Comparison of ENCODE assay signal across 12 cellular contexts in the genomic region with DNA sequence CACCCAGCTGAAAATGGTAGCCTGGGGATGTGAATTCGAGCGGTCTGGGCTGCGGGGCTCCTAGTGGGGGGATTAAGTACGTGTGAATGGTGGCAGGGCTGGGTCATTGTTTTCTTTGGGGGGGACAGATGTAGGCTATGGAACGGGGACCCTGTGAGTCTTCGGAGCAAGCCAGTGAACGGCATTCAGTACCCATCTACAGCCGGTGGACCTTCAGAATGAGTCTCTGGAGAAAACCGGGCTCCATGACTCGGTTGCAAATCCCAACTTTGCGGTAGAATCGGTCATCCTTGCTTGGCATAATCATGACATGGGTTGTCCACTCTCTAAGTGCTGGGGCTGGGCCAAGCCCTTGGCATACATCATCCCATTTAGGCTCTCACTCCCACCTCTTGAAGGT. TPM values are rescaled to one million over a fixed set of nuclear protein-coding genes. Genes with fewer than 3 reads are reported as not detected.
DNase-seq lines count a peak whose midpoint lies in the region; ATAC-seq and TF ChIP-seq lines count a peak whose summit lies in the region.
"Had no signal": no experiment of that assay in that cellular context is flagged by ENCODE, and none has a peak within 500 bp of the region (broad histone marks: within the 10 kb centered on the region; RNA-seq: fewer than 3 reads in every experiment).

No MANE protein-coding gene starts in this region.

- H3K9me2 ChIP-seq in GM23338 (ENCODE audit: insufficient read depth): no peaks in the 10 kb centered on the region
- no peaks in the 10 kb centered on the region for H3K9me2 ChIP-seq in neural cell (ENCODE audit: insufficient read depth, low read length)

- H3K4me1 Mint-ChIP-seq in T-helper 2 cell treated with Interferon-gamma antibody and Interleukin-4, amounts not matched to agents 5 μg/mL and 100 μg/mL, for 36 hours (ENCODE audit: low read depth): peaks cover 32% of the 10 kb centered on the region
- peaks cover 66% of the 10 kb centered on the region for H3K4me1 Mint-ChIP-seq in GM23338
- no peaks in the 10 kb centered on the region for H3K4me1 Mint-ChIP-seq in MCF 10A (ENCODE audit: insufficient read depth, unreplicated experiment)

- no peaks in the 10 kb centered on the region for H3K36me3 Mint-ChIP-seq in T-helper 2 cell treated with Interferon-gamma antibody and Interleukin-4, amounts not matched to agents 5 μg/mL and 100 μg/mL, for 36 hours (ENCODE audit: low read depth)
- H3K36me3 Mint-ChIP-seq in GM23338 (ENCODE audit: low read depth): no peaks in the 10 kb centered on the region; the same call in 2 of the 3 replicates
- no peaks in the 10 kb centered on the region for H3K36me3 Mint-ChIP-seq in MCF 10A (ENCODE audit: insufficient read depth, unreplicated experiment)

- H3K4me1 ChIP-seq in GM23338 (ENCODE audit: insufficient read depth): peaks cover 68% of the 10 kb centered on the region
- peaks cover 0 to 34% (median 20%) of the 10 kb centered on the region in 4 donors for H3K4me1 ChIP-seq in sigmoid colon

- WGBS in sigmoid colon, 2 donors: 8 to 23% methylated on average over 12 of the region's 12 CpGs

- TF ChIP-seq EP300 in neural cell (conservative IDR thresholded peaks at IDR 0.05; ENCODE audit: poor library complexity, severe bottlenecking) (no peak), sigmoid colon (IDR thresholded peaks at IDR 0.05) (no peak)

- H3K27me3 Mint-ChIP-seq in T-helper 2 cell treated with Interferon-gamma antibody and Interleukin-4, amounts not matched to agents 5 μg/mL and 100 μg/mL, for 36 hours (ENCODE audit: low read depth): peaks cover 83% of the 10 kb centered on the region
- H3K27me3 Mint-ChIP-seq in GM23338 (ENCODE audit: insufficient read depth, low read depth, poor library complexity) (peaks cover 91% of the 10 kb centered on the region), MCF 10A (ENCODE audit: insufficient read depth, unreplicated experiment) (no peaks in the 10 kb centered on the region)

- H4K20me1 ChIP-seq in GM23338 (replicated peaks; ENCODE audit: insufficient read depth) (peaks cover 35% of the 10 kb centered on the region), neural cell (ENCODE audit: insufficient read depth) (no peaks in the 10 kb centered on the region)

- H3K4me3 ChIP-seq in GM23338 (peak overlapping the region; percentile 54), neural cell (ENCODE audit: low read length) (peak overlapping the region; percentile 48), sigmoid colon (no peak overlapping the region)

- DNase-seq in T-helper 2 cell treated with Interferon-gamma antibody and Interleukin-4, amounts not matched to agents 5 μg/mL and 100 μg/mL, for 36 hours (ENCODE audit: low spot score): no peak
- DNase-seq in T-helper 2 cell (no peak), GM23338 (ENCODE audit: low spot score) (peak; percentile 22), MCF 10A (ENCODE audit: unreplicated experiment) (no peak), sigmoid colon (no peak)
- DNase-seq: NCI-H1436, NCI-H446 treated with DMSO at 0.1 percent for 48 hours, SHP77 treated with DMSO at 0.1 percent for 48 hours had no signal

- H2AFZ ChIP-seq in GM23338 (no peak overlapping the region), neural cell (ENCODE audit: low read depth, low read length) (no peak overlapping the region)

- intact Hi-C loops in MCF 10A (cut with micrococcal nuclease) (no loop called here), sigmoid colon (cut with DNase I) (no loop called here)

- TF ChIP-seq RAD21 in neural cell (conservative IDR thresholded peaks at IDR 0.05): no peak

- H3K9ac ChIP-seq in neural cell (ENCODE audit: low read length): no peak overlapping the region

- ATAC-seq in GM23338 (peak; percentile 4; the same call in 2 of the 3 replicates), GM19397 (IDR thresholded peaks at IDR 0.05; ENCODE audit: unreplicated experiment) (no peak), HG03442 (IDR thresholded peaks at IDR 0.05; ENCODE audit: unreplicated experiment) (no peak)

- CTCF ChIA-PET in MCF 10A (lab: Yijun Ruan, JAX): interaction anchor here (0.6 kb wide), 1 partner anchor 355 kb away, joined by 3 read pairs; no protein-coding TSS in a partner anchor

- no peak overlapping the region for H3K27ac ChIP-seq in GM23338 (ENCODE audit: low read depth)
- no peak overlapping the region for H3K27ac ChIP-seq in neural cell (ENCODE audit: low read length)
- no peak overlapping the region for H3K27ac ChIP-seq in sigmoid colon

- no peaks in the 10 kb centered on the region for H3K36me3 ChIP-seq in GM23338 (ENCODE audit: insufficient read depth)
- no peaks in the 10 kb centered on the region for H3K36me3 ChIP-seq in neural cell (ENCODE audit: insufficient read depth, low read length)
- H3K36me3 ChIP-seq in sigmoid colon: no peaks in the 10 kb centered on the region

- no peak overlapping the region for H3K27ac Mint-ChIP-seq in T-helper 2 cell treated with Interferon-gamma antibody and Interleukin-4, amounts not matched to agents 5 μg/mL and 100 μg/mL, for 36 hours
- H3K27ac Mint-ChIP-seq in GM23338 (no peak overlapping the region), MCF 10A (ENCODE audit: low read depth, unreplicated experiment) (no peak overlapping the region)

- no peak for TF ChIP-seq POLR2A in sigmoid colon (IDR thresholded peaks at IDR 0.05)

- POLR2A ChIA-PET in MCF 10A (lab: Yijun Ruan, JAX): interaction anchor here (0.7 kb wide), 1 partner anchor 616 kb away, joined by 3 read pairs; no protein-coding TSS in a partner anchor

- H3K4me2 ChIP-seq in GM23338 (peak overlapping the region; percentile 80), neural cell (ENCODE audit: low read length) (no peak overlapping the region)

- no peak for TF ChIP-seq CTCF in GM23338 (conservative IDR thresholded peaks at IDR 0.05; ENCODE audit: low read depth in 2 of 2)
- TF ChIP-seq CTCF in MCF 10A (IDR thresholded peaks at IDR 0.05; ENCODE audit: unreplicated experiment): no peak
- no peak for TF ChIP-seq CTCF in neural cell (IDR thresholded peaks at IDR 0.05; ENCODE audit: poor library complexity, severe bottlenecking)
- no peak for TF ChIP-seq CTCF in sigmoid colon (IDR thresholded peaks at IDR 0.05)

- peak overlapping the region; percentile 71 for H3K4me3 Mint-ChIP-seq in T-helper 2 cell treated with Interferon-gamma antibody and Interleukin-4, amounts not matched to agents 5 μg/mL and 100 μg/mL, for 36 hours
- H3K4me3 Mint-ChIP-seq in GM23338 (peak overlapping the region; percentile 67), MCF 10A (ENCODE audit: unreplicated experiment) (peak overlapping the region; percentile 65)

- BruUV-seq in MCF 10A (replicated peaks; lab: Mats Ljungman, UMichigan): no TSS peak

- H3F3A ChIP-seq in GM23338 (replicated peaks; ENCODE audit: low read depth) (peaks cover 25% of the 10 kb centered on the region), neural cell (ENCODE audit: insufficient read depth, low read length, poor library complexity, severe bottlenecking) (no peaks in the 10 kb centered on the region)

- H3K27me3 ChIP-seq in GM23338 (ENCODE audit: insufficient read depth): peaks cover 100% of the 10 kb centered on the region
- H3K27me3 ChIP-seq in neural cell (ENCODE audit: insufficient read depth, low read depth, low read length): peaks cover 96% of the 10 kb centered on the region
- H3K27me3 ChIP-seq in sigmoid colon: peaks cover 51 to 78% (median 67%) of the 10 kb centered on the region in 3 donors

- H3K9me3 ChIP-seq in neural cell (ENCODE audit: low read length): no peaks in the 10 kb centered on the region
- no peaks in the 10 kb centered on the region for H3K9me3 ChIP-seq in sigmoid colon

- no peaks in the 10 kb centered on the region for H3K9me3 Mint-ChIP-seq in T-helper 2 cell treated with Interferon-gamma antibody and Interleukin-4, amounts not matched to agents 5 μg/mL and 100 μg/mL, for 36 hours
- H3K9me3 Mint-ChIP-seq in GM23338: no peaks in the 10 kb centered on the region; the same call in 2 of the 3 replicates
- no peaks in the 10 kb centered on the region for H3K9me3 Mint-ChIP-seq in MCF 10A (ENCODE audit: unreplicated experiment)

- H3K79me2 ChIP-seq in GM23338 (replicated peaks; ENCODE audit: insufficient read depth): no peaks in the 10 kb centered on the region
- no peaks in the 10 kb centered on the region for H3K79me2 ChIP-seq in neural cell (replicated peaks; ENCODE audit: insufficient read depth, low read length)

TF ChIP-seq in GM23338, 12 proteins besides CTCF, POLR2A, EP300 and RAD21 (continues in another document):
- TF ChIP-seq ZNF114 (CRISPR knock-in tag; IDR thresholded peaks at IDR 0.05): no peak
- TF ChIP-seq CREB1 (CRISPR knock-in tag; IDR thresholded peaks at IDR 0.05; ENCODE audit: low read depth): no peak
- TF ChIP-seq, protein P1, sequence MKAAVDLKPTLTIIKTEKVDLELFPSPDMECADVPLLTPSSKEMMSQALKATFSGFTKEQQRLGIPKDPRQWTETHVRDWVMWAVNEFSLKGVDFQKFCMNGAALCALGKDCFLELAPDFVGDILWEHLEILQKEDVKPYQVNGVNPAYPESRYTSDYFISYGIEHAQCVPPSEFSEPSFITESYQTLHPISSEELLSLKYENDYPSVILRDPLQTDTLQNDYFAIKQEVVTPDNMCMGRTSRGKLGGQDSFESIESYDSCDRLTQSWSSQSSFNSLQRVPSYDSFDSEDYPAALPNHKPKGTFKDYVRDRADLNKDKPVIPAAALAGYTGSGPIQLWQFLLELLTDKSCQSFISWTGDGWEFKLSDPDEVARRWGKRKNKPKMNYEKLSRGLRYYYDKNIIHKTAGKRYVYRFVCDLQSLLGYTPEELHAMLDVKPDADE (IDR thresholded peaks at IDR 0.05): no peak

TF ChIP-seq in neural cell, 6 proteins besides CTCF, POLR2A, EP300 and RAD21 (continues in another document):
- TF ChIP-seq POLR2AphosphoS5 (IDR thresholded peaks at IDR 0.05) (no peak), TAF1 (IDR thresholded peaks at IDR 0.05; ENCODE audit: low read depth) (no peak), SMC3 (conservative IDR thresholded peaks at IDR 0.05; ENCODE audit: poor library complexity) (no peak), EZH2 (IDR thresholded peaks at IDR 0.05; ENCODE audit: borderline replicate concordance, insufficient read depth, low read length, poor library complexity, severe bottlenecking) (no peak), MXI1 (conservative IDR thresholded peaks at IDR 0.05; ENCODE audit: poor library complexity, severe bottlenecking) (no peak)

RNA-seq across cellular contexts. Expression of a gene that starts 7.2 kb away (rescaled TPM):
- 0.10 TPM in 1 of 2 replicates, not detected in the other for total RNA-seq in GM23338 (2014; rRNA removed; shearing (Covaris generic))
- polyA plus RNA-seq in GM23338 (2016; fragmentation: Nextera tagmentation; extraction: Ambion mirVana) (0.10 TPM in 2 replicates), neural cell (0.24 TPM in 1 of 2 replicates, not detected in the other), sigmoid colon (under 1 TPM in 2 of 3 donors, not detected in 1; 0.23 to 0.67 TPM)
- total RNA-seq in MCF 10A (2022) (0.74 and 1.3 TPM in 2 replicates), sigmoid colon (not detected)
- polyA minus RNA-seq in neural cell: 0.24 TPM in 1 of 2 replicates, not detected in the other
- total RNA-seq: LHCN-M2 had no signal

Comparison
In these comparisons a context has a peak if more than half of its experiments do, and no peak if none do; other contexts are left out.
1. H3K4me3 ChIP-seq: peak in GM23338 (single experiment) and neural cell (single experiment); none in sigmoid colon (0 of 4).
2. Peak in every context shown above with its lines, with median percentiles within 50 percentile points of each other: H3K4me3 Mint-ChIP-seq.